In the genomic region with DNA sequence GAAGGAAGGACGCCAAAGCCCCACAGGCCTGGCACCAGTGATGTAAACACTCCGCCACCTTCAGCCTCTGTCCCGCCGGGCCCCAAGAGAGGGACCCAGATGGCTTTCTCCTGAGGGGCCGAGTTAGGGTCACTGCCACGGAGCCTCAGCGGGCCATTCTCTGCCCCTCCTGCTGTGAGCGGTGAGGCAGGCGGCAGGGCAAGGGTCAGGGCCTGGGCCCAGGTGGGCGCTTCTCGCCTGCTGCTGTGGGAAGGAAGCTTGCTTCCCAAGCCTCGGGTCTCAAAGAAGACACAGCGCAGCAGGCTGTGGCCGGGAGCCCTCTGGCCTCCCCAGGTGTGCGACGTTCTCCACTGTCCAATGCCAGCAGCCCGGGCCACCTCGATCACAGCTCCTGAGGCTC, we compare ENCODE assay signal across 25 cellular contexts.
"Had no signal": no experiment of that assay in that cellular context is flagged by ENCODE, and none has a peak within 500 bp of the region (broad histone marks: within the 10 kb centered on the region; RNA-seq: fewer than 3 reads in every experiment).

No MANE protein-coding gene starts in this region.

- ATAC-seq: activated T-cell treated with anti-CD3 and anti-CD28 coated beads, Interleukin-2, amount 50 U/mL, for 4 hours had no signal

- DNase-seq: activated CD4-positive, alpha-beta memory T cell treated with anti-CD3 and anti-CD28 coated beads for 36 hours; activated CD4-positive, alpha-beta T cell treated with anti-CD3 and anti-CD28 coated beads, Interleukin-2, amount 10 ng/mL, durations not matched to agents 7 days and 5 days; activated CD4-positive, CD25-positive, alpha-beta regulatory T cell; activated CD8-positive, alpha-beta memory T cell treated with anti-CD3 and anti-CD28 coated beads for 24 hours; activated effector memory CD4-positive, alpha-beta T cell treated with anti-CD3 and anti-CD28 coated beads, Interleukin-2, amount 50 U/mL, for 16 hours; activated naive CD4-positive, alpha-beta T cell treated with Interleukin-2 at 50 U/mL for 16 hours; activated T-cell treated with anti-CD3 and anti-CD28 coated beads, Interleukin-2, amount 50 U/mL, for 4 hours; anterior cingulate cortex; central memory CD4-positive, alpha-beta T cell; Karpas-422; MM.1S; NCI-H1105; NCI-H1436; NCI-H187; NCI-H2081 treated with DMSO at 0.1 percent for 48 hours; NCI-H226; NCI-H510A; NCI-H526 treated with DMSO at 0.1 percent for 48 hours; NCI-H82; SIG-M5; T-helper 2 cell; T1000 had no signal

- H3K36me3 ChIP-seq: breast epithelium had no signal

- H3K4me1 Mint-ChIP-seq: activated CD4-positive, alpha-beta T cell treated with anti-CD3 and anti-CD28 coated beads, Interleukin-2, amount 10 ng/mL, durations not matched to agents 7 days and 5 days had no signal

- H3K9me3 Mint-ChIP-seq: activated CD4-positive, alpha-beta memory T cell treated with anti-CD3 and anti-CD28 coated beads for 36 hours; activated CD4-positive, alpha-beta T cell treated with anti-CD3 and anti-CD28 coated beads, Interleukin-2, amount 10 ng/mL, durations not matched to agents 7 days and 5 days; activated T-cell treated with anti-CD3 and anti-CD28 coated beads, Interleukin-2, amount 50 U/mL, for 4 hours had no signal

- H3K9me3 ChIP-seq: breast epithelium had no signal

- H3K36me3 Mint-ChIP-seq: activated CD4-positive, alpha-beta memory T cell treated with anti-CD3 and anti-CD28 coated beads for 36 hours; activated naive CD8-positive, alpha-beta T cell had no signal

- H3K4me3 ChIP-seq: breast epithelium had no signal

- H3K27me3 ChIP-seq: breast epithelium had no signal

- H3K27ac Mint-ChIP-seq: activated CD4-positive, alpha-beta memory T cell treated with anti-CD3 and anti-CD28 coated beads for 36 hours; activated CD4-positive, alpha-beta T cell treated with anti-CD3 and anti-CD28 coated beads, Interleukin-2, amount 10 ng/mL, durations not matched to agents 7 days and 5 days; activated naive CD8-positive, alpha-beta T cell had no signal

- H3K27ac ChIP-seq: breast epithelium, VCaP had no signal

- H3K27me3 Mint-ChIP-seq: activated CD4-positive, alpha-beta T cell treated with anti-CD3 and anti-CD28 coated beads, Interleukin-2, amount 10 ng/mL, durations not matched to agents 7 days and 5 days; activated naive CD8-positive, alpha-beta T cell had no signal

- H3K4me1 ChIP-seq: breast epithelium had no signal

- H3K4me3 Mint-ChIP-seq: activated CD4-positive, alpha-beta memory T cell treated with anti-CD3 and anti-CD28 coated beads for 36 hours; activated CD4-positive, alpha-beta T cell treated with anti-CD3 and anti-CD28 coated beads, Interleukin-2, amount 10 ng/mL, durations not matched to agents 7 days and 5 days; activated naive CD8-positive, alpha-beta T cell; activated T-cell treated with anti-CD3 and anti-CD28 coated beads, Interleukin-2, amount 50 U/mL, for 4 hours had no signal
